16 cellular contexts compared by ENCODE assay signal in genomic region chr2:96684883-96685282, GRCh38. TPM values are rescaled to one million over a fixed set of nuclear protein-coding genes. Genes with fewer than 3 reads are reported as not detected.
DNase-seq lines count a peak whose midpoint lies in the region; ATAC-seq, FAIRE-seq and TF ChIP-seq lines count a peak whose summit lies in the region.
"Had no signal": no experiment of that assay in that cellular context is flagged by ENCODE, and none has a peak within 500 bp of the region (broad histone marks: within the 10 kb centered on the region; RNA-seq: fewer than 3 reads in every experiment).

No MANE protein-coding gene starts in this region.

- no peak for TF ChIP-seq RAD21 in HepG2 (CRISPR knock-in tag; IDR thresholded peaks at IDR 0.05)

- TF ChIP-seq CTCF in HepG2 (CRISPR knock-in tag; IDR thresholded peaks at IDR 0.05), result no peak
- no peak for TF ChIP-seq CTCF in right lobe of liver (IDR thresholded peaks at IDR 0.05)
- TF ChIP-seq CTCF in osteoblast (IDR thresholded peaks at IDR 0.05; ENCODE audit: extremely low read depth, low read depth, low read length), result no peak
- TF ChIP-seq CTCF in suprapubic skin (IDR thresholded peaks at IDR 0.05), result no peak

- CTCF ChIA-PET in HepG2 (lab: Yijun Ruan, JAX; ENCODE audit: low intra/inter-chr PET ratio, low total read pairs), result no interaction called here

- H3K27ac ChIP-seq in HepG2 (ENCODE audit: extremely low read length, insufficient read depth, low read length), result no peak overlapping the region
- H3K27ac ChIP-seq in right lobe of liver, result no peak overlapping the region
- H3K27ac ChIP-seq in osteoblast (ENCODE audit: low read depth, low read length), result no peak overlapping the region
- no peak overlapping the region for H3K27ac ChIP-seq in suprapubic skin
- H3K27ac ChIP-seq: C4-2B, GM23248, KMS-11 had no signal

- FAIRE-seq in HepG2 (lab: Jason Lieb, UNC) (no peak), GM19239 (lab: Jason Lieb, UNC) (no peak)
- FAIRE-seq: GM12878, GM18507 had no signal

- H3K4me2 ChIP-seq in HepG2 (ENCODE audit: low read depth, low read length), result peak overlapping the region; percentile 91
- H3K4me2 ChIP-seq in osteoblast (ENCODE audit: insufficient read depth, low read length), result no peak overlapping the region
- H3K4me2 ChIP-seq: KMS-11 had no signal

- ATAC-seq in HepG2, result no peak
- ATAC-seq in right lobe of liver, result no peak
- ATAC-seq in GM19351 (IDR thresholded peaks at IDR 0.05; ENCODE audit: unreplicated experiment), result no peak

- H2AFZ ChIP-seq in HepG2 (ENCODE audit: low read length) (no peak overlapping the region), osteoblast (ENCODE audit: low read length) (no peak overlapping the region)
- H2AFZ ChIP-seq: GM23248 had no signal

- no peak for DNase-seq in HepG2 (ENCODE audit: low spot score)
- no peak for DNase-seq in right lobe of liver
- DNase-seq in islet precursor cell, result peak; percentile 36
- DNase-seq in osteoblast (ENCODE audit: insufficient read length, low spot score, missing footprints), result peak; percentile 49
- no peak for DNase-seq in suprapubic skin (ENCODE audit: low spot score in 2 of 2)
- DNase-seq in GM19239 (ENCODE audit: insufficient read length, low spot score), result no peak
- DNase-seq: ACHN; CD4-positive, alpha-beta memory T cell; GM23248; IMR-90 had no signal

- WGBS in HepG2 (ENCODE audit: low lambda C conversion rate), result 49% methylated on average over 7 of the region's 7 CpGs
- 79% methylated on average over 5 of the region's 7 CpGs for WGBS in right lobe of liver (ENCODE audit: insufficient coverage, low coverage, low lambda C conversion rate, missing lambda C conversion rate)
- WGBS in suprapubic skin, result 86% methylated on average over 7 of the region's 7 CpGs

- intact Hi-C loops in HepG2 (cut with micrococcal nuclease; ENCODE audit: unreplicated experiment) (loop anchor here (5.0 kb wide), 2 partner anchors 77 to 83 kb away; partner anchors contain the start of gene CNNM4), right lobe of liver (cut with DNase I) (no loop called here)

- H3K79me2 ChIP-seq in HepG2 (ENCODE audit: insufficient read depth, low read length), result no peaks in the 10 kb centered on the region
- H3K79me2 ChIP-seq in osteoblast (ENCODE audit: insufficient read depth, low read length), result no peaks in the 10 kb centered on the region

- H3K4me1 ChIP-seq in HepG2 (ENCODE audit: insufficient read depth, low read length) (peaks cover 69% of the 10 kb centered on the region), right lobe of liver (peaks cover 0 to 10% (median 0%) of the 10 kb centered on the region in 4 donors), osteoblast (ENCODE audit: insufficient read depth, low read length) (peaks cover 2% of the 10 kb centered on the region), suprapubic skin (no peaks in the 10 kb centered on the region)

- TF ChIP-seq POLR2A in HepG2 (IDR thresholded peaks at IDR 0.05; ENCODE audit: insufficient read depth in 1 of 2, low read depth in 2 of 2, low read length in 2 of 2), result no peak
- TF ChIP-seq POLR2A in right lobe of liver (IDR thresholded peaks at IDR 0.05), result no peak
- TF ChIP-seq POLR2A in suprapubic skin (IDR thresholded peaks at IDR 0.05), result no peak

- BruUV-seq in HepG2 (replicated peaks; lab: Mats Ljungman, UMichigan), result no TSS peak

- H3K27me3 ChIP-seq in HepG2 (ENCODE audit: control insufficient read depth in 1 of 2, insufficient read depth in 2 of 2, low read length in 2 of 2) (peaks cover 8 to 26% of the 10 kb centered on the region in 2 experiments; a peak in 3 of 5 replicates), right lobe of liver (no peaks in the 10 kb centered on the region), osteoblast (ENCODE audit: insufficient read depth, low read length) (peaks cover 8% of the 10 kb centered on the region), suprapubic skin (peaks cover 17% of the 10 kb centered on the region)

- H3K9me3 ChIP-seq in HepG2 (ENCODE audit: low read length) (no peaks in the 10 kb centered on the region), right lobe of liver (no peaks in the 10 kb centered on the region), osteoblast (ENCODE audit: low read depth, low read length) (no peaks in the 10 kb centered on the region), suprapubic skin (no peaks in the 10 kb centered on the region)

- no peak overlapping the region for H3K9ac ChIP-seq in HepG2 (ENCODE audit: insufficient read depth, low read depth, low read length)
- H3K9ac ChIP-seq: GM23248, KMS-11 had no signal

- no peaks in the 10 kb centered on the region for H3K36me3 ChIP-seq in HepG2 (replicated peaks in 1 of 2; ENCODE audit: control insufficient read depth in 1 of 2, insufficient read depth in 2 of 2, low read length in 2 of 2)
- H3K36me3 ChIP-seq in right lobe of liver, result no peaks in the 10 kb centered on the region
- H3K36me3 ChIP-seq in osteoblast (ENCODE audit: insufficient read depth, low read length), result no peaks in the 10 kb centered on the region
- H3K36me3 ChIP-seq in suprapubic skin, result no peaks in the 10 kb centered on the region

- no peak for TF ChIP-seq EP300 in HepG2 (IDR thresholded peaks at IDR 0.05; ENCODE audit: low read depth in 2 of 2, low read length in 2 of 2)
- no peak for TF ChIP-seq EP300 in HepG2 (CRISPR knock-in tag; IDR thresholded peaks at IDR 0.05; ENCODE audit: borderline replicate concordance)
- TF ChIP-seq EP300 in suprapubic skin (IDR thresholded peaks at IDR 0.05), result no peak

- H3K4me3 ChIP-seq in HepG2 (replicated peaks in 1 of 3; ENCODE audit: insufficient read depth in 1 of 3, low read depth in 2 of 3, low read length in 3 of 3), result peak overlapping the region in 1 of 3 experiments; percentile 66; a peak in 1 of 6 replicates
- H3K4me3 ChIP-seq in right lobe of liver, result no peak overlapping the region
- H3K4me3 ChIP-seq in osteoblast (ENCODE audit: insufficient read depth, low read length), result no peak overlapping the region
- no peak overlapping the region for H3K4me3 ChIP-seq in suprapubic skin
- H3K4me3 ChIP-seq: GM12878, GM23248 had no signal

- H4K20me1 ChIP-seq in HepG2 (ENCODE audit: insufficient read depth, low read length) (no peaks in the 10 kb centered on the region), osteoblast (ENCODE audit: insufficient read depth, low read length) (no peaks in the 10 kb centered on the region)

- in situ Hi-C loops in HepG2 (cut with HindIII; ENCODE audit: extremely low pct_ligation_motif_present, low pct_unique_long_range_greater_than_20kb), result no loop called here

- POLR2A ChIA-PET in HepG2 (lab: Yijun Ruan, JAX), result interaction anchor here (1.1 to 1.6 kb wide), 3 partner anchors 11 to 128 kb away, joined by 3 to 4 read pairs (median 4); partner anchors contain the start of gene CNNM4

RNA-seq across cellular contexts. Expression of gene FER1L5, which starts 42.3 kb away (rescaled TPM):
- total RNA-seq in HepG2 (2016; rRNA removed; fragmentation: Illumina TruSeq; extraction: Trizol) (0.02 TPM in 1 of 2 replicates, not detected in the other), right lobe of liver (not detected), osteoblast (1.1 and 1.2 TPM in 2 replicates), suprapubic skin (not detected)
- total RNA-seq in HepG2 (2016; cell fraction: cytosol; rRNA removed; fragmentation: Illumina TruSeq; extraction: Trizol; ENCODE audit: low read depth), result not detected in 2 replicates
- total RNA-seq in HepG2 (2016; cell fraction: insoluble cytoplasmic fraction; rRNA removed; fragmentation: Illumina TruSeq; extraction: Trizol), result 0.02 TPM in 1 of 2 replicates, not detected in the other
- total RNA-seq in HepG2 (2016; cell fraction: membrane; rRNA removed; fragmentation: Illumina TruSeq; extraction: Trizol), result 0.03 TPM in 1 of 2 replicates, not detected in the other
- total RNA-seq in HepG2 (2016; cell fraction: nucleus; rRNA removed; fragmentation: Illumina TruSeq; extraction: Trizol), result 0.12 and 0.16 TPM in 2 replicates
- polyA plus RNA-seq in HepG2 (2011; rRNA removed), result 0.08 and 0.22 TPM in 2 replicates
- 0.01 and 0.03 TPM in 2 replicates for polyA plus RNA-seq in HepG2 (2011; cell fraction: cytosol; rRNA removed)
- 1.2 and 1.4 TPM in 2 replicates for polyA plus RNA-seq in HepG2 (2011; cell fraction: nucleus; rRNA removed)
- polyA plus RNA-seq in HepG2 (2012), result 0.09 and 0.15 TPM in 2 replicates
- polyA plus RNA-seq in HepG2 (2016; cell fraction: cytosol; fragmentation: Illumina TruSeq; extraction: Trizol; ENCODE audit: low read depth), result not detected in 2 replicates
- not detected in 2 replicates for polyA plus RNA-seq in HepG2 (2016; cell fraction: insoluble cytoplasmic fraction; fragmentation: Illumina TruSeq; extraction: Trizol; ENCODE audit: low read depth)
- polyA plus RNA-seq in HepG2 (2016; cell fraction: membrane; fragmentation: Illumina TruSeq; extraction: Trizol; ENCODE audit: low read depth), result not detected in 2 replicates
- polyA plus RNA-seq in HepG2 (2016; cell fraction: nucleus; fragmentation: Illumina TruSeq; extraction: Trizol; ENCODE audit: insufficient read depth, low read depth), result 0.12 and 0.25 TPM in 2 replicates
- 0.07 and 0.16 TPM in 2 replicates for polyA minus RNA-seq in HepG2 (2011; rRNA and poly(A)+ RNA removed; ENCODE audit: low replicate concordance)
- not detected in 2 replicates for polyA minus RNA-seq in HepG2 (2011; cell fraction: cytosol; rRNA and poly(A)+ RNA removed)
- 0.25 and 0.26 TPM in 2 replicates for polyA minus RNA-seq in HepG2 (2011; cell fraction: nucleus; rRNA and poly(A)+ RNA removed)
- total RNA-seq: CD4-positive, alpha-beta memory T cell; G401; GM12878 had no signal
- polyA plus RNA-seq: CD4-positive, alpha-beta memory T cell; GM12878 had no signal

RNA-seq across cellular contexts. Expression of gene KANSL3, which starts 46.8 kb away (rescaled TPM):
- total RNA-seq in HepG2 (2016; rRNA removed; fragmentation: Illumina TruSeq; extraction: Trizol) (37.3 and 43.9 TPM in 2 replicates), right lobe of liver (10 to 100 TPM; 17.3 to 29.3 (median 21.6) TPM), osteoblast (46.9 and 50.3 TPM in 2 replicates), suprapubic skin (10 to 100 TPM; 29.3 to 70.5 (median 37.4) TPM)
- 7.8 and 8.3 TPM in 2 replicates for total RNA-seq in HepG2 (2016; cell fraction: cytosol; rRNA removed; fragmentation: Illumina TruSeq; extraction: Trizol; ENCODE audit: low read depth)
- 35.6 and 36.6 TPM in 2 replicates for total RNA-seq in HepG2 (2016; cell fraction: insoluble cytoplasmic fraction; rRNA removed; fragmentation: Illumina TruSeq; extraction: Trizol)
- total RNA-seq in HepG2 (2016; cell fraction: membrane; rRNA removed; fragmentation: Illumina TruSeq; extraction: Trizol), result 26.4 and 26.5 TPM in 2 replicates
- total RNA-seq in HepG2 (2016; cell fraction: nucleus; rRNA removed; fragmentation: Illumina TruSeq; extraction: Trizol), result 40.0 and 44.1 TPM in 2 replicates
- 20.8 and 28.2 TPM in 2 replicates for polyA plus RNA-seq in HepG2 (2011; rRNA removed)
- 17.0 and 17.8 TPM in 2 replicates for polyA plus RNA-seq in HepG2 (2011; cell fraction: cytosol; rRNA removed)
- polyA plus RNA-seq in HepG2 (2011; cell fraction: nucleus; rRNA removed), result 63.0 and 65.8 TPM in 2 replicates
- 28.9 and 35.1 TPM in 2 replicates for polyA plus RNA-seq in HepG2 (2012)
- 3.4 TPM in 2 replicates for polyA plus RNA-seq in HepG2 (2016; cell fraction: cytosol; fragmentation: Illumina TruSeq; extraction: Trizol; ENCODE audit: low read depth)
- 26.9 and 34.3 TPM in 2 replicates for polyA plus RNA-seq in HepG2 (2016; cell fraction: insoluble cytoplasmic fraction; fragmentation: Illumina TruSeq; extraction: Trizol; ENCODE audit: low read depth)
- 12.0 and 12.5 TPM in 2 replicates for polyA plus RNA-seq in HepG2 (2016; cell fraction: membrane; fragmentation: Illumina TruSeq; extraction: Trizol; ENCODE audit: low read depth)
- polyA plus RNA-seq in HepG2 (2016; cell fraction: nucleus; fragmentation: Illumina TruSeq; extraction: Trizol; ENCODE audit: insufficient read depth, low read depth), result 50.8 and 58.3 TPM in 2 replicates
- 85.2 and 180 TPM in 2 replicates for polyA minus RNA-seq in HepG2 (2011; rRNA and poly(A)+ RNA removed; ENCODE audit: low replicate concordance)
- 19.0 and 20.2 TPM in 2 replicates for polyA minus RNA-seq in HepG2 (2011; cell fraction: cytosol; rRNA and poly(A)+ RNA removed)
- 73.1 and 81.1 TPM in 2 replicates for polyA minus RNA-seq in HepG2 (2011; cell fraction: nucleus; rRNA and poly(A)+ RNA removed)

RNA-seq across cellular contexts. Expression of gene LMAN2L, which starts 55.0 kb away (rescaled TPM):
- 27.7 and 57.9 TPM in 2 replicates for total RNA-seq in HepG2 (2016; rRNA removed; fragmentation: Illumina TruSeq; extraction: Trizol)
- total RNA-seq in HepG2 (2016; cell fraction: cytosol; rRNA removed; fragmentation: Illumina TruSeq; extraction: Trizol; ENCODE audit: low read depth), result 5.3 and 5.5 TPM in 2 replicates
- 29.7 and 60.7 TPM in 2 replicates for total RNA-seq in HepG2 (2016; cell fraction: insoluble cytoplasmic fraction; rRNA removed; fragmentation: Illumina TruSeq; extraction: Trizol)
- total RNA-seq in HepG2 (2016; cell fraction: membrane; rRNA removed; fragmentation: Illumina TruSeq; extraction: Trizol), result 15.8 and 16.4 TPM in 2 replicates
- 44.6 and 50.0 TPM in 2 replicates for total RNA-seq in HepG2 (2016; cell fraction: nucleus; rRNA removed; fragmentation: Illumina TruSeq; extraction: Trizol)
- 35.5 and 39.1 TPM in 2 replicates for polyA plus RNA-seq in HepG2 (2011; rRNA removed)
- polyA plus RNA-seq in HepG2 (2011; cell fraction: cytosol; rRNA removed), result 35.1 and 42.4 TPM in 2 replicates
- 15.9 and 18.6 TPM in 2 replicates for polyA plus RNA-seq in HepG2 (2011; cell fraction: nucleus; rRNA removed)
- 26.8 and 32.8 TPM in 2 replicates for polyA plus RNA-seq in HepG2 (2012)
- polyA plus RNA-seq in HepG2 (2016; cell fraction: cytosol; fragmentation: Illumina TruSeq; extraction: Trizol; ENCODE audit: low read depth), result 4.4 and 4.8 TPM in 2 replicates
- polyA plus RNA-seq in HepG2 (2016; cell fraction: insoluble cytoplasmic fraction; fragmentation: Illumina TruSeq; extraction: Trizol; ENCODE audit: low read depth), result 22.3 and 26.0 TPM in 2 replicates
- 8.6 and 9.7 TPM in 2 replicates for polyA plus RNA-seq in HepG2 (2016; cell fraction: membrane; fragmentation: Illumina TruSeq; extraction: Trizol; ENCODE audit: low read depth)
- 59.0 and 65.6 TPM in 2 replicates for polyA plus RNA-seq in HepG2 (2016; cell fraction: nucleus; fragmentation: Illumina TruSeq; extraction: Trizol; ENCODE audit: insufficient read depth, low read depth)
- polyA minus RNA-seq in HepG2 (2011; rRNA and poly(A)+ RNA removed; ENCODE audit: low replicate concordance), result 29.8 and 46.9 TPM in 2 replicates
- 15.0 and 15.6 TPM in 2 replicates for polyA minus RNA-seq in HepG2 (2011; cell fraction: cytosol; rRNA and poly(A)+ RNA removed)
- 17.9 and 20.5 TPM in 2 replicates for polyA minus RNA-seq in HepG2 (2011; cell fraction: nucleus; rRNA and poly(A)+ RNA removed)
- 10 to 100 TPM in 3 of 6 experiments, 1 to 10 TPM in 3; 5.5 to 17.8 (median 11.3) TPM for total RNA-seq in right lobe of liver
- total RNA-seq in osteoblast, result 16.5 and 26.4 TPM in 2 replicates
- 10 to 100 TPM; 11.9 to 18.3 (median 16.4) TPM for total RNA-seq in suprapubic skin

Comparison
In these comparisons a context has a peak if more than half of its experiments do, and no peak if none do; other contexts are left out.
1. DNase-seq: peak in islet precursor cell (single experiment) and osteoblast (single experiment); none in HepG2 (single experiment), right lobe of liver (0 of 3), suprapubic skin (0 of 2) and GM19239 (single experiment).